In the genomic region with DNA sequence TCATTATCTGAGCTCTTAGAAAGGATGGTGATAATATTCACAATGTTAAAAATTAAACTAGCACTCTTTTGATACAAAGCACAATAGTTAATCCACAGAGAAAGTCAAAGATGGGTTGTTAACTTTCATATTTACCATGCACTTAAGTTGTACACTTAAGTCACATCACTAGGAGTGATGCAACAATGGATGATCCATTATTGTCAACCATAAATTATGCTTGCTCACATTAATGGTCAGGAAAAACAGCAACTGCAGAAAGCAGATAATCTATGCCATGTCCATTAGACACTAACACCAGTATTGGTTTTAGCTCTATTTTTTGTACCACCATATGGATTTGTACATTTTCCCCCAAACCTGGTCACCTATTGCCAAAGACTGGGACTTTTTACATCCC, we compare ENCODE assay signal across 21 cellular contexts.
"Had no signal": no experiment of that assay in that cellular context is flagged by ENCODE, and none has a peak within 500 bp of the region (broad histone marks: within the 10 kb centered on the region; RNA-seq: fewer than 3 reads in every experiment).

No MANE protein-coding gene starts in this region.

- H3K36me3 ChIP-seq: esophagus squamous epithelium, left ventricle myocardium inferior, lower lobe of right lung, pancreas, suprapubic skin, thyroid gland had no signal

- H3K4me1 ChIP-seq: gastroesophageal sphincter, left ventricle myocardium inferior, lower lobe of right lung, pancreas, suprapubic skin, thyroid gland had no signal

- H3K27me3 ChIP-seq: esophagus squamous epithelium, gastroesophageal sphincter, pancreas, suprapubic skin, thyroid gland had no signal

- H3K4me3 ChIP-seq: esophagus squamous epithelium, gastroesophageal sphincter, left ventricle myocardium inferior, lower lobe of right lung, pancreas, smooth muscle cell, suprapubic skin, thyroid gland had no signal

- ATAC-seq: gastroesophageal sphincter, left cardiac atrium, lower lobe of right lung, pancreas, right cardiac atrium had no signal

- H3K4me3 Mint-ChIP-seq: naive B cell, nephron, type B pancreatic cell had no signal

- H3K27ac Mint-ChIP-seq: nephron, progenitor cell of endocrine pancreas, type B pancreatic cell had no signal

- H3K4me2 ChIP-seq: smooth muscle cell had no signal

- H3K27ac ChIP-seq: esophagus squamous epithelium, gastroesophageal sphincter, left ventricle myocardium inferior, lower lobe of right lung, pancreas, suprapubic skin, thyroid gland had no signal

- H3K9me3 ChIP-seq: lower lobe of right lung, pancreas, thyroid gland had no signal

- H3K36me3 Mint-ChIP-seq: naive B cell had no signal

- DNase-seq: dermis blood vessel endothelial cell; esophagus squamous epithelium; foreskin fibroblast; glutamatergic neuron; kidney; left cardiac atrium; left ventricle myocardium inferior; lower lobe of right lung; naive B cell; occipital lobe; pancreas; right cardiac atrium; stimulated activated CD4-positive, alpha-beta T cell treated with anti-CD3 and anti-CD28 coated beads, Interleukin-2, amount 100 ng/mL, for 48 hours; stimulated activated naive CD4-positive, alpha-beta T cell treated with Interleukin-2 at 50 U/mL for 16 hours; thyroid gland had no signal

- H3K27me3 Mint-ChIP-seq: naive B cell, progenitor cell of endocrine pancreas, type B pancreatic cell had no signal

- H3K4me1 Mint-ChIP-seq: naive B cell, nephron had no signal
